ENCODE assay signal across 10 cellular contexts in the genomic region with DNA sequence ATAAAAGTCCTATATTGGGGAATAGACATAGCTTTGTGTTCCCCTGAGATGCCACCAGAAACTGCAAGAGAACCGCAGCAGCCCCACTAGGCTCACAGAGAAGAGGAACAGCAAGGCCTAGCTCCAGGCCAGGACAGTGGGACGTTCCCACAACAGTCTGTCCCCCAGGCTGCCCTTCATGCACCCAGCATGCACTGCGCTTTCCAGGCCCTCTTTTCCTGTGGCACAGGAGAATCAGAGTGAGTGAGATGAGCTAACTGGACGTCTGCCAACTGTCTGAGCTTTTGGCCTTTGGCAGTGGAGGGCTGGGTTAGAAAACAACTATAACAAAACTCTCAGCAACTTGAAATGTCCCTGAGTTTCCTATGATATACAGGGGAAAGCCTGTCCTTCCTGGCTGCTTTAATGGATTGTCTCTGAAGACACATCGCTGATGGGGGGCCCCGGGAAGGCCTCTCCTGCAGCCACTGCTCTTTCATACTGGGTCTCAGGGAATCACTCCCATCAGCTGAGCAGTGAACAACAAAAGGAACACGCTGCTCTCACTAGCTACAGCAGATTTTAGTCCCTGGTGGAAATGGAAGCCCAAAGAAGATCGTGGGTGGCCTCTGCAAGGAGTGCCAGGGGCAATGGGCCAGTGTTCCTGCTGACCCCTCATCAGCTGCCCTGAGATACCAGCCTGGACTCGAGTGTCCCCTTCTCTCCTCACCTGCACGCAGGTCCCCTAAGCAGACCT. TPM values are rescaled to one million over a fixed set of nuclear protein-coding genes. Genes with fewer than 3 reads are reported as not detected.
DNase-seq lines count a peak whose midpoint lies in the region; ATAC-seq, FAIRE-seq and TF ChIP-seq lines count a peak whose summit lies in the region.
"Had no signal": no experiment of that assay in that cellular context is flagged by ENCODE, and none has a peak within 500 bp of the region (broad histone marks: within the 10 kb centered on the region; RNA-seq: fewer than 3 reads in every experiment).

No MANE protein-coding gene starts in this region.

- H3K36me3 ChIP-seq in vagina, result no peaks in the 10 kb centered on the region

- no peak overlapping the region for H3K4me3 Mint-ChIP-seq in activated CD4-positive, alpha-beta T cell treated with anti-CD3 and anti-CD28 coated beads, Interleukin-2, amount 10 ng/mL, durations not matched to agents 24 days and 14 days
- H3K4me3 Mint-ChIP-seq in brain, result no peak overlapping the region

- H3K4me1 ChIP-seq in vagina, result peaks cover 17% of the 10 kb centered on the region

- intact Hi-C loops in activated CD4-positive, alpha-beta T cell treated with anti-CD3 and anti-CD28 coated beads, Interleukin-2, amount 10 ng/mL, durations not matched to agents 24 days and 14 days (cut with micrococcal nuclease), result loop anchor here (5.0 kb wide), 2 partner anchors 176 to 391 kb away; partner anchors contain the start of gene MKLN1
- intact Hi-C loops in vagina (cut with DNase I), result no loop called here

- H3K36me3 Mint-ChIP-seq in activated CD4-positive, alpha-beta T cell treated with anti-CD3 and anti-CD28 coated beads, Interleukin-2, amount 10 ng/mL, durations not matched to agents 24 days and 14 days (ENCODE audit: low read depth), result peaks cover 10% of the 10 kb centered on the region
- H3K36me3 Mint-ChIP-seq in brain, result peaks cover 6% of the 10 kb centered on the region

- no peak for TF ChIP-seq POLR2A in vagina (IDR thresholded peaks at IDR 0.05)

- H3K27me3 Mint-ChIP-seq in activated CD4-positive, alpha-beta T cell treated with anti-CD3 and anti-CD28 coated beads, Interleukin-2, amount 10 ng/mL, durations not matched to agents 24 days and 14 days, result peaks cover under 1% of the 10 kb centered on the region
- H3K27me3 Mint-ChIP-seq in brain, result no peaks in the 10 kb centered on the region

- peaks cover 38% of the 10 kb centered on the region for H3K4me1 Mint-ChIP-seq in activated CD4-positive, alpha-beta T cell treated with anti-CD3 and anti-CD28 coated beads, Interleukin-2, amount 10 ng/mL, durations not matched to agents 24 days and 14 days
- H3K4me1 Mint-ChIP-seq in brain, result peaks cover 45% of the 10 kb centered on the region

- no peak for TF ChIP-seq CTCF in brain (conservative IDR thresholded peaks at IDR 0.05)
- no peak for TF ChIP-seq CTCF in vagina (IDR thresholded peaks at IDR 0.05)

- H3K27ac ChIP-seq in vagina, result peak overlapping the region; percentile 16

- no peak for ATAC-seq in HG03135 (IDR thresholded peaks at IDR 0.05; ENCODE audit: unreplicated experiment)

- peak; percentile 51 for DNase-seq in activated CD4-positive, alpha-beta T cell treated with anti-CD3 and anti-CD28 coated beads, Interleukin-2, amount 10 ng/mL, durations not matched to agents 24 days and 14 days
- DNase-seq in activated CD4-positive, alpha-beta T cell treated with anti-CD3 and anti-CD28 coated beads, Interleukin-2, amount 50 U/mL, for 48 hours, result no peak
- peak; percentile 52 for DNase-seq in kidney tubule cell (ENCODE audit: low spot score)
- DNase-seq in vagina (ENCODE audit: extremely low spot score in 2 of 2), result no peak
- DNase-seq in stimulated activated CD4-positive, alpha-beta T cell treated with anti-CD3 and anti-CD28 coated beads, Interleukin-12 subunit alpha, Interleukin-12 subunit beta, amount 100 ng/mL, for 4 hours, result no peak
- DNase-seq in HTR-8/SVneo (ENCODE audit: insufficient read length, low spot score), result no peak
- DNase-seq: AML-193 had no signal

- no peak for FAIRE-seq in HTR-8/SVneo (lab: Jason Lieb, UNC)
- FAIRE-seq: H54 had no signal

- H3K27ac Mint-ChIP-seq in activated CD4-positive, alpha-beta T cell treated with anti-CD3 and anti-CD28 coated beads, Interleukin-2, amount 10 ng/mL, durations not matched to agents 24 days and 14 days, result no peak overlapping the region
- H3K27ac Mint-ChIP-seq in brain, result peak overlapping the region; percentile 28 to 94 (median 73)

- no peaks in the 10 kb centered on the region for H3K9me3 ChIP-seq in vagina

- no peaks in the 10 kb centered on the region for H3K27me3 ChIP-seq in vagina

- H3K9me3 Mint-ChIP-seq in activated CD4-positive, alpha-beta T cell treated with anti-CD3 and anti-CD28 coated beads, Interleukin-2, amount 10 ng/mL, durations not matched to agents 24 days and 14 days, result no peaks in the 10 kb centered on the region
- H3K9me3 Mint-ChIP-seq in brain, result no peaks in the 10 kb centered on the region

- no peak overlapping the region for H3K4me3 ChIP-seq in vagina

RNA-seq across cellular contexts. Expression of gene PODXL, which starts 53.5 kb away (rescaled TPM):
- total RNA-seq in activated CD4-positive, alpha-beta T cell treated with anti-CD3 and anti-CD28 coated beads, Interleukin-2, amount 10 ng/mL, durations not matched to agents 24 days and 14 days, result 0.47 and 0.71 TPM in 2 replicates
- 39.8 TPM for polyA plus RNA-seq in brain (ENCODE audit: insufficient read depth, low read depth, low replicate concordance)
- 26.0 TPM for total RNA-seq in vagina

Comparison
In these comparisons a context has a peak if more than half of its experiments do, and no peak if none do; other contexts are left out.
1. DNase-seq: peak in activated CD4-positive, alpha-beta T cell treated with anti-CD3 and anti-CD28 coated beads, Interleukin-2, amount 10 ng/mL, durations not matched to agents 24 days and 14 days (single experiment) and kidney tubule cell (single experiment); none in activated CD4-positive, alpha-beta T cell treated with anti-CD3 and anti-CD28 coated beads, Interleukin-2, amount 50 U/mL, for 48 hours (0 of 2), vagina (0 of 2), stimulated activated CD4-positive, alpha-beta T cell treated with anti-CD3 and anti-CD28 coated beads, Interleukin-12 subunit alpha, Interleukin-12 subunit beta, amount 100 ng/mL, for 4 hours (single experiment) and HTR-8/SVneo (single experiment).
2. RNA of gene PODXL, which starts 53.5 kb away (total RNA-seq): 26.0 TPM in vagina (single experiment); 0.47 to 0.71 TPM in activated CD4-positive, alpha-beta T cell treated with anti-CD3 and anti-CD28 coated beads, Interleukin-2, amount 10 ng/mL, durations not matched to agents 24 days and 14 days; every median in the first group is over 10 times any median in the second.